In the genomic region with DNA sequence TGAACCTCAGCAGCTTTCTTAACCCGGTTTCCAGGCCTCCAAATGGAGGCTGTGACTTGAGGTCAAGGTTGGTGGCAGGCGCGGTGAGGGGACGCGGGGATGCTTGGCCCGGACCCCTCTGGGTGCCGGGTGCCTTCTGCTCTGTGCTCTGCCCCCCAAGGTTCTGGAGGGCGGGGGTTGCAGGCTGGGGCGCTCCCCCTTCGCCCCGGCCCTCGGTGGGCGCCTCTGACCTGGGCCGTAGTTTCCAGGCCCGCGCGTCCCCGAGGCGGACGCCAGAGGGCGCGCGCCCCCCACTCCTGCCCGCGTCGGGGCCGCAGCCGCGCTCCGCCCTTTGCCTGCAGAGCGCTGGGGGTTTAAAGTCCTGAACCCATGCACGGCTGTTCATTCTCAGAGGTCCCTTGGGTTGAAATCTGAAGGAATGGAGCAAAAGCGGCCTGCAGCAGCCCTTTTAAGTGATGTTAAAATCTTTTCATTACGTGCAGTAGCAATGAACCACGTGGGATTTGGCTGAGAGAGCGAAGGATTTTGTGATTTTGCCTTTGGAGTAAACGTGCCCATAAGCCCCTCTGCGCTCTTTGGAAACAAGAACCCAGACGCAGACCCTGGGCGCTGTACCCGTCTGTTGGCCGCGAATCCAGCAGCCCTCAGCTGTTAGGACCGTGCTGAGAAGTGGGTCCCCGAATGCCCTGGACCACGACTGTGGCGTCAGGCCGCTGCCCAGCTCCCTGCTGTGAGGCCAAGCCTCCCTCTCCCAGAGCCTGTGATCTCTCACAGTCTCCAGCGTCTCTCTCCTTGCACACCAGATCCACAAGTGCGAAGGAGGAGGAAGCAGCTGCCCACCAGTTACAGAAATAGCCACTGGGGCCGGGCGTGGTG, we compare ENCODE assay signal across 1 cellular context.
A peak's percentile ranks its signal among the peaks of the same experiment; 100 is the strongest.
TF ChIP-seq lines count a peak whose summit lies in the region.

No MANE protein-coding gene starts in this region.

TF ChIP-seq in HepG2, 621 proteins besides CTCF, POLR2A, EP300 and RAD21 (continued from another document and continues in another):
- peak; percentile 96 for TF ChIP-seq STAG1 (CRISPR knock-in tag; IDR thresholded peaks at IDR 0.05)
- no peak for TF ChIP-seq ZNF670 (CRISPR knock-in tag; IDR thresholded peaks at IDR 0.05; ENCODE audit: borderline replicate concordance)
- no peak for TF ChIP-seq ATF7 (IDR thresholded peaks at IDR 0.05)
- no peak for TF ChIP-seq ATF7 (CRISPR knock-in tag; IDR thresholded peaks at IDR 0.05)
- TF ChIP-seq, protein P1, sequence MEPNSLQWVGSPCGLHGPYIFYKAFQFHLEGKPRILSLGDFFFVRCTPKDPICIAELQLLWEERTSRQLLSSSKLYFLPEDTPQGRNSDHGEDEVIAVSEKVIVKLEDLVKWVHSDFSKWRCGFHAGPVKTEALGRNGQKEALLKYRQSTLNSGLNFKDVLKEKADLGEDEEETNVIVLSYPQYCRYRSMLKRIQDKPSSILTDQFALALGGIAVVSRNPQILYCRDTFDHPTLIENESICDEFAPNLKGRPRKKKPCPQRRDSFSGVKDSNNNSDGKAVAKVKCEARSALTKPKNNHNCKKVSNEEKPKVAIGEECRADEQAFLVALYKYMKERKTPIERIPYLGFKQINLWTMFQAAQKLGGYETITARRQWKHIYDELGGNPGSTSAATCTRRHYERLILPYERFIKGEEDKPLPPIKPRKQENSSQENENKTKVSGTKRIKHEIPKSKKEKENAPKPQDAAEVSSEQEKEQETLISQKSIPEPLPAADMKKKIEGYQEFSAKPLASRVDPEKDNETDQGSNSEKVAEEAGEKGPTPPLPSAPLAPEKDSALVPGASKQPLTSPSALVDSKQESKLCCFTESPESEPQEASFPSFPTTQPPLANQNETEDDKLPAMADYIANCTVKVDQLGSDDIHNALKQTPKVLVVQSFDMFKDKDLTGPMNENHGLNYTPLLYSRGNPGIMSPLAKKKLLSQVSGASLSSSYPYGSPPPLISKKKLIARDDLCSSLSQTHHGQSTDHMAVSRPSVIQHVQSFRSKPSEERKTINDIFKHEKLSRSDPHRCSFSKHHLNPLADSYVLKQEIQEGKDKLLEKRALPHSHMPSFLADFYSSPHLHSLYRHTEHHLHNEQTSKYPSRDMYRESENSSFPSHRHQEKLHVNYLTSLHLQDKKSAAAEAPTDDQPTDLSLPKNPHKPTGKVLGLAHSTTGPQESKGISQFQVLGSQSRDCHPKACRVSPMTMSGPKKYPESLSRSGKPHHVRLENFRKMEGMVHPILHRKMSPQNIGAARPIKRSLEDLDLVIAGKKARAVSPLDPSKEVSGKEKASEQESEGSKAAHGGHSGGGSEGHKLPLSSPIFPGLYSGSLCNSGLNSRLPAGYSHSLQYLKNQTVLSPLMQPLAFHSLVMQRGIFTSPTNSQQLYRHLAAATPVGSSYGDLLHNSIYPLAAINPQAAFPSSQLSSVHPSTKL (CRISPR knock-in tag; IDR thresholded peaks at IDR 0.05), result 0 out of 2 replicates have a peak, but pooled peaks have one; percentile 25
- TF ChIP-seq ZNF549 (CRISPR knock-in tag; IDR thresholded peaks at IDR 0.05), result peak; percentile 96
- no peak for TF ChIP-seq ZNF83 (CRISPR knock-in tag; IDR thresholded peaks at IDR 0.05; ENCODE audit: borderline replicate concordance)
- no peak for TF ChIP-seq NRL (CRISPR knock-in tag; IDR thresholded peaks at IDR 0.05; ENCODE audit: borderline replicate concordance)
- TF ChIP-seq ZNF572 (CRISPR knock-in tag; IDR thresholded peaks at IDR 0.05), result 0 out of 2 replicates have a peak, but pooled peaks have one; percentile 75
- TF ChIP-seq PCBP2 (optimal IDR thresholded peaks at IDR 0.05; ENCODE audit: low read depth, low read length, poor library complexity, severe bottlenecking), result no peak
- TF ChIP-seq, protein P2, sequence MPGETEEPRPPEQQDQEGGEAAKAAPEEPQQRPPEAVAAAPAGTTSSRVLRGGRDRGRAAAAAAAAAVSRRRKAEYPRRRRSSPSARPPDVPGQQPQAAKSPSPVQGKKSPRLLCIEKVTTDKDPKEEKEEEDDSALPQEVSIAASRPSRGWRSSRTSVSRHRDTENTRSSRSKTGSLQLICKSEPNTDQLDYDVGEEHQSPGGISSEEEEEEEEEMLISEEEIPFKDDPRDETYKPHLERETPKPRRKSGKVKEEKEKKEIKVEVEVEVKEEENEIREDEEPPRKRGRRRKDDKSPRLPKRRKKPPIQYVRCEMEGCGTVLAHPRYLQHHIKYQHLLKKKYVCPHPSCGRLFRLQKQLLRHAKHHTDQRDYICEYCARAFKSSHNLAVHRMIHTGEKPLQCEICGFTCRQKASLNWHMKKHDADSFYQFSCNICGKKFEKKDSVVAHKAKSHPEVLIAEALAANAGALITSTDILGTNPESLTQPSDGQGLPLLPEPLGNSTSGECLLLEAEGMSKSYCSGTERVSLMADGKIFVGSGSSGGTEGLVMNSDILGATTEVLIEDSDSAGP (CRISPR knock-in tag; IDR thresholded peaks at IDR 0.05; ENCODE audit: borderline replicate concordance), result peak; percentile 56; the same call in 1 of the 2 replicates
- no peak for TF ChIP-seq ASH2L (IDR thresholded peaks at IDR 0.05; ENCODE audit: insufficient read length, low read depth, low read length)
- no peak for TF ChIP-seq GABPA (IDR thresholded peaks at IDR 0.05; ENCODE audit: low read depth, low read length)
- no peak for TF ChIP-seq GABPA (CRISPR knock-in tag; IDR thresholded peaks at IDR 0.05; ENCODE audit: low read depth)
- peak; percentile 58; the same call in 1 of the 2 replicates for TF ChIP-seq ARNT2 (CRISPR knock-in tag; IDR thresholded peaks at IDR 0.05; ENCODE audit: low read depth)
- TF ChIP-seq, protein P3, sequence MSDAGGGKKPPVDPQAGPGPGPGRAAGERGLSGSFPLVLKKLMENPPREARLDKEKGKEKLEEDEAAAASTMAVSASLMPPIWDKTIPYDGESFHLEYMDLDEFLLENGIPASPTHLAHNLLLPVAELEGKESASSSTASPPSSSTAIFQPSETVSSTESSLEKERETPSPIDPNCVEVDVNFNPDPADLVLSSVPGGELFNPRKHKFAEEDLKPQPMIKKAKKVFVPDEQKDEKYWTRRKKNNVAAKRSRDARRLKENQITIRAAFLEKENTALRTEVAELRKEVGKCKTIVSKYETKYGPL (CRISPR knock-in tag; IDR thresholded peaks at IDR 0.05), result no peak
- TF ChIP-seq KLF12 (CRISPR knock-in tag; IDR thresholded peaks at IDR 0.05; ENCODE audit: borderline replicate concordance), result no peak
- no peak for TF ChIP-seq GLI4 (CRISPR knock-in tag; IDR thresholded peaks at IDR 0.05; ENCODE audit: borderline replicate concordance)
- peak; percentile 50 for TF ChIP-seq FOXO1 (CRISPR knock-in tag; IDR thresholded peaks at IDR 0.05)
- TF ChIP-seq SP5 (CRISPR knock-in tag; IDR thresholded peaks at IDR 0.05; ENCODE audit: borderline replicate concordance, low read depth), result peak; percentile 32; the same call in 1 of the 2 replicates
- TF ChIP-seq ZNF205 (CRISPR knock-in tag; IDR thresholded peaks at IDR 0.05), result 0 out of 2 replicates have a peak, but pooled peaks have one; percentile 56
- no peak for TF ChIP-seq ZC3H13 (CRISPR knock-in tag; IDR thresholded peaks at IDR 0.05)
- TF ChIP-seq PHF5A (CRISPR knock-in tag; IDR thresholded peaks at IDR 0.05; ENCODE audit: low read depth, unreplicated experiment), result peak; percentile 48
- TF ChIP-seq PHF8 (CRISPR knock-in tag; IDR thresholded peaks at IDR 0.05), result no peak
- TF ChIP-seq ZMYM4 (CRISPR knock-in tag; IDR thresholded peaks at IDR 0.05), result peak; percentile 62; the same call in 1 of the 2 replicates
- TF ChIP-seq AKAP8 (CRISPR knock-in tag; IDR thresholded peaks at IDR 0.05), result 0 out of 2 replicates have a peak, but pooled peaks have one; percentile 38
- TF ChIP-seq, protein P4, sequence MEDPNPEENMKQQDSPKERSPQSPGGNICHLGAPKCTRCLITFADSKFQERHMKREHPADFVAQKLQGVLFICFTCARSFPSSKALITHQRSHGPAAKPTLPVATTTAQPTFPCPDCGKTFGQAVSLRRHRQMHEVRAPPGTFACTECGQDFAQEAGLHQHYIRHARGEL (CRISPR knock-in tag; IDR thresholded peaks at IDR 0.05), result no peak; the same call in 1 of the 2 replicates
- TF ChIP-seq IRX3 (CRISPR knock-in tag; IDR thresholded peaks at IDR 0.05; ENCODE audit: borderline replicate concordance, low read depth), result no peak
- TF ChIP-seq DNMT1 (CRISPR knock-in tag; IDR thresholded peaks at IDR 0.05), result 0 out of 2 replicates have a peak, but pooled peaks have one; percentile 57
- no peak for TF ChIP-seq HOXA9 (CRISPR knock-in tag; IDR thresholded peaks at IDR 0.05; ENCODE audit: borderline replicate concordance)
- no peak for TF ChIP-seq ZNF678 (CRISPR knock-in tag; IDR thresholded peaks at IDR 0.05)
- TF ChIP-seq AHR (CRISPR knock-in tag; IDR thresholded peaks at IDR 0.05), result no peak
- peak; percentile 76 for TF ChIP-seq HNF4A (CRISPR knock-in tag; IDR thresholded peaks at IDR 0.05)
- TF ChIP-seq SP4 (CRISPR knock-in tag; IDR thresholded peaks at IDR 0.05), result no peak
- no peak for TF ChIP-seq ZNF101 (CRISPR knock-in tag; IDR thresholded peaks at IDR 0.05; ENCODE audit: borderline replicate concordance, low read depth)
- TF ChIP-seq HNF4G (IDR thresholded peaks at IDR 0.05; ENCODE audit: borderline replicate concordance, low read depth, low read length), result peak; percentile 66
- peak; percentile 68; the same call in 1 of the 2 replicates for TF ChIP-seq HNF4G (CRISPR knock-in tag; IDR thresholded peaks at IDR 0.05; ENCODE audit: borderline replicate concordance, low read depth)
- no peak for TF ChIP-seq ZNF879 (CRISPR knock-in tag; IDR thresholded peaks at IDR 0.05)
- TF ChIP-seq, protein P5, sequence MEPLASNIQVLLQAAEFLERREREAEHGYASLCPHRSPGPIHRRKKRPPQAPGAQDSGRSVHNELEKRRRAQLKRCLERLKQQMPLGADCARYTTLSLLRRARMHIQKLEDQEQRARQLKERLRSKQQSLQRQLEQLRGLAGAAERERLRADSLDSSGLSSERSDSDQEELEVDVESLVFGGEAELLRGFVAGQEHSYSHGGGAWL (CRISPR knock-in tag; IDR thresholded peaks at IDR 0.05), result no peak
- TF ChIP-seq, protein P6, sequence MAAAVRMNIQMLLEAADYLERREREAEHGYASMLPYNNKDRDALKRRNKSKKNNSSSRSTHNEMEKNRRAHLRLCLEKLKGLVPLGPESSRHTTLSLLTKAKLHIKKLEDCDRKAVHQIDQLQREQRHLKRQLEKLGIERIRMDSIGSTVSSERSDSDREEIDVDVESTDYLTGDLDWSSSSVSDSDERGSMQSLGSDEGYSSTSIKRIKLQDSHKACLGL (CRISPR knock-in tag; IDR thresholded peaks at IDR 0.05), result peak; percentile 57; the same call in 1 of the 2 replicates
- peak; percentile 71; the same call in 1 of the 2 replicates for TF ChIP-seq ZNF274 (CRISPR knock-in tag; IDR thresholded peaks at IDR 0.05)
- TF ChIP-seq, protein P7, sequence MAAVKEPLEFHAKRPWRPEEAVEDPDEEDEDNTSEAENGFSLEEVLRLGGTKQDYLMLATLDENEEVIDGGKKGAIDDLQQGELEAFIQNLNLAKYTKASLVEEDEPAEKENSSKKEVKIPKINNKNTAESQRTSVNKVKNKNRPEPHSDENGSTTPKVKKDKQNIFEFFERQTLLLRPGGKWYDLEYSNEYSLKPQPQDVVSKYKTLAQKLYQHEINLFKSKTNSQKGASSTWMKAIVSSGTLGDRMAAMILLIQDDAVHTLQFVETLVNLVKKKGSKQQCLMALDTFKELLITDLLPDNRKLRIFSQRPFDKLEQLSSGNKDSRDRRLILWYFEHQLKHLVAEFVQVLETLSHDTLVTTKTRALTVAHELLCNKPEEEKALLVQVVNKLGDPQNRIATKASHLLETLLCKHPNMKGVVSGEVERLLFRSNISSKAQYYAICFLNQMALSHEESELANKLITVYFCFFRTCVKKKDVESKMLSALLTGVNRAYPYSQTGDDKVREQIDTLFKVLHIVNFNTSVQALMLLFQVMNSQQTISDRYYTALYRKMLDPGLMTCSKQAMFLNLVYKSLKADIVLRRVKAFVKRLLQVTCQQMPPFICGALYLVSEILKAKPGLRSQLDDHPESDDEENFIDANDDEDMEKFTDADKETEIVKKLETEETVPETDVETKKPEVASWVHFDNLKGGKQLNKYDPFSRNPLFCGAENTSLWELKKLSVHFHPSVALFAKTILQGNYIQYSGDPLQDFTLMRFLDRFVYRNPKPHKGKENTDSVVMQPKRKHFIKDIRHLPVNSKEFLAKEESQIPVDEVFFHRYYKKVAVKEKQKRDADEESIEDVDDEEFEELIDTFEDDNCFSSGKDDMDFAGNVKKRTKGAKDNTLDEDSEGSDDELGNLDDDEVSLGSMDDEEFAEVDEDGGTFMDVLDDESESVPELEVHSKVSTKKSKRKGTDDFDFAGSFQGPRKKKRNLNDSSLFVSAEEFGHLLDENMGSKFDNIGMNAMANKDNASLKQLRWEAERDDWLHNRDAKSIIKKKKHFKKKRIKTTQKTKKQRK (IDR thresholded peaks at IDR 0.05; ENCODE audit: low read length), result no peak
- TF ChIP-seq ZNF547 (CRISPR knock-in tag; IDR thresholded peaks at IDR 0.05), result no peak
- no peak for TF ChIP-seq ZNF607 (CRISPR knock-in tag; IDR thresholded peaks at IDR 0.05; ENCODE audit: borderline replicate concordance)
- TF ChIP-seq RXRB (CRISPR knock-in tag; IDR thresholded peaks at IDR 0.05; ENCODE audit: borderline replicate concordance), result 0 out of 2 replicates have a peak, but pooled peaks have one; percentile 20
- TF ChIP-seq, protein P8, sequence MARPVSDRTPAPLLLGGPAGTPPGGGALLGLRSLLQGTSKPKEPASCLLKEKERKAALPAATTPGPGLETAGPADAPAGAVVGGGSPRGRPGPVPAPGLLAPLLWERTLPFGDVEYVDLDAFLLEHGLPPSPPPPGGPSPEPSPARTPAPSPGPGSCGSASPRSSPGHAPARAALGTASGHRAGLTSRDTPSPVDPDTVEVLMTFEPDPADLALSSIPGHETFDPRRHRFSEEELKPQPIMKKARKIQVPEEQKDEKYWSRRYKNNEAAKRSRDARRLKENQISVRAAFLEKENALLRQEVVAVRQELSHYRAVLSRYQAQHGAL (CRISPR knock-in tag; IDR thresholded peaks at IDR 0.05; ENCODE audit: not compliant biosample characterization), result no peak
- no peak for TF ChIP-seq MED13 (CRISPR knock-in tag; IDR thresholded peaks at IDR 0.05)
- no peak for TF ChIP-seq RBAK (CRISPR knock-in tag; IDR thresholded peaks at IDR 0.05)
- TF ChIP-seq CBX5 (CRISPR knock-in tag; IDR thresholded peaks at IDR 0.05; ENCODE audit: borderline replicate concordance), result no peak
- TF ChIP-seq, protein P9, sequence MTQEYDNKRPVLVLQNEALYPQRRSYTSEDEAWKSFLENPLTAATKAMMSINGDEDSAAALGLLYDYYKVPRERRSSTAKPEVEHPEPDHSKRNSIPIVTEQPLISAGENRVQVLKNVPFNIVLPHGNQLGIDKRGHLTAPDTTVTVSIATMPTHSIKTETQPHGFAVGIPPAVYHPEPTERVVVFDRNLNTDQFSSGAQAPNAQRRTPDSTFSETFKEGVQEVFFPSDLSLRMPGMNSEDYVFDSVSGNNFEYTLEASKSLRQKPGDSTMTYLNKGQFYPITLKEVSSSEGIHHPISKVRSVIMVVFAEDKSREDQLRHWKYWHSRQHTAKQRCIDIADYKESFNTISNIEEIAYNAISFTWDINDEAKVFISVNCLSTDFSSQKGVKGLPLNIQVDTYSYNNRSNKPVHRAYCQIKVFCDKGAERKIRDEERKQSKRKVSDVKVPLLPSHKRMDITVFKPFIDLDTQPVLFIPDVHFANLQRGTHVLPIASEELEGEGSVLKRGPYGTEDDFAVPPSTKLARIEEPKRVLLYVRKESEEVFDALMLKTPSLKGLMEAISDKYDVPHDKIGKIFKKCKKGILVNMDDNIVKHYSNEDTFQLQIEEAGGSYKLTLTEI (CRISPR knock-in tag; conservative IDR thresholded peaks at IDR 0.05), result no peak
- TF ChIP-seq SUZ12 (IDR thresholded peaks at IDR 0.05; ENCODE audit: low read depth, low read length), result no peak
- peak; percentile 64; the same call in 1 of the 2 replicates for TF ChIP-seq SPEN (CRISPR knock-in tag; IDR thresholded peaks at IDR 0.05; ENCODE audit: low read depth)
- no peak for TF ChIP-seq ETV5 (CRISPR knock-in tag; IDR thresholded peaks at IDR 0.05; ENCODE audit: borderline replicate concordance)
- TF ChIP-seq ZNF567 (CRISPR knock-in tag; IDR thresholded peaks at IDR 0.05; ENCODE audit: borderline replicate concordance), result no peak
- TF ChIP-seq ZNF350 (CRISPR knock-in tag; IDR thresholded peaks at IDR 0.05; ENCODE audit: borderline replicate concordance, low read depth), result no peak
